8 cellular contexts compared by ENCODE assay signal in the genomic region with DNA sequence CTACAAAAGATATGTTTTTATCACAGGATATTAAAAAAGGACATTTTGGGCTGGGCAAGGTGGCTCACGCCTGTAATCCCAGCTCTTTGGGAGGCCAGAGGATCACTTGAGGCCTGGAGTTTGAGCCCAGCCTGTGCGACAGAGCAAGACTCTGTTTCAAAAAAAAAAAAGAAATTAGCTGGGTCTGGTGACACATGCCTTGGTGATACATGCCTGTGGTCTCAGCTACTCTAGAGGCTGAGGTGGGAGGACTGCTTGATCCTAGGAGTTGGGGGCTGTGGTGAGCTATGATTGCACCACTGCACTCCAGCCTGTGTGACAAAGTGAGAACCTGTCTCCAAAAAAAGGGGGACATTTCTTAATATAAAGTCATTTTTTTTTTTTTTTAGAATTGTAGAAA. TPM values are rescaled to one million over a fixed set of nuclear protein-coding genes. Genes with fewer than 3 reads are reported as not detected.
"Had no signal": no experiment of that assay in that cellular context is flagged by ENCODE, and none has a peak within 500 bp of the region (broad histone marks: within the 10 kb centered on the region; RNA-seq: fewer than 3 reads in every experiment).

No MANE protein-coding gene starts in this region.

RNA-seq across cellular contexts. Expression of gene RSPH10B2, which starts 46.4 kb away (rescaled TPM):
- total RNA-seq: endothelial cell of umbilical vein, foreskin keratinocyte, heart left ventricle, hepatocyte, left lobe of liver, left ventricle myocardium inferior, mammary epithelial cell had no signal
- polyA plus RNA-seq: endothelial cell of umbilical vein, foreskin keratinocyte, heart left ventricle, hepatocyte, immature natural killer cell, mammary epithelial cell had no signal
